ENCODE assay signal across 13 cellular contexts in the genomic region with DNA sequence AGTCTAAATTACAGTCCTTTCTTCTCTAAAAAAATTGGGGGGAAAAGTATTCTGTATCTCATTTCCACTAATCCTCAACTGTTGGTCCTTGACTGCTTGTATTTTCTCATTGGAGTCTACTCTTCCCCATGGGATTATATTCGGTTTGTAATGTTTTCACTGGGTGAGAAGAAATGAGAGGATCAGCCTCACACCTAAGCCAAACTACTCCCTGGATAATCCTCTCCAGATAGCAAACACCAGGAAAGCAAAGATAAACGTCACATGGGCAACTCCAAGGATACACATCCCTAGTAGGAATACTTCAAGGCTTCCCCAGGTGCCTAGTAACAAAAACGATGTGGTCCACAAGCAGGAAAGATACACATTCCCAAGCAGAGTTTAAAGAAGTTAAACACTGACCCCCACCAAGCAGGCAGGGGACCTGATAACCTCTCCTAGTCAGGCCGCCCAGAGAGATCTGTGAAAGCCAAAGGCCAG. TPM values are rescaled to one million over a fixed set of nuclear protein-coding genes. Genes with fewer than 3 reads are reported as not detected.
DNase-seq lines count a peak whose midpoint lies in the region; ATAC-seq and TF ChIP-seq lines count a peak whose summit lies in the region.
"Had no signal": no experiment of that assay in that cellular context is flagged by ENCODE, and none has a peak within 500 bp of the region (broad histone marks: within the 10 kb centered on the region; RNA-seq: fewer than 3 reads in every experiment).

No MANE protein-coding gene starts in this region.

- ATAC-seq in left ventricle myocardium superior = no peak
- ATAC-seq in gastroesophageal sphincter = no peak
- ATAC-seq: A549, GM12878, GM23338 had no signal

- no peak for TF ChIP-seq POLR2A in gastroesophageal sphincter (IDR thresholded peaks at IDR 0.05)

- H3K27me3 ChIP-seq in mesenchymal stem cell (ENCODE audit: control insufficient read depth in 1 of 2, insufficient read depth in 1 of 2, low read length in 2 of 2) (no peaks in the 10 kb centered on the region), gastroesophageal sphincter (no peaks in the 10 kb centered on the region)
- H3K27me3 ChIP-seq: BE2C had no signal

- no peak overlapping the region for H3K4me3 ChIP-seq in mesenchymal stem cell (ENCODE audit: insufficient read depth in 1 of 2, low read depth in 1 of 2, low read length in 2 of 2)
- no peak overlapping the region for H3K4me3 ChIP-seq in gastroesophageal sphincter
- H3K4me3 ChIP-seq: A549, GM12878, GM23338 had no signal

- H3K27ac ChIP-seq in mesenchymal stem cell (ENCODE audit: low read length, poor library complexity, severe bottlenecking) (no peak overlapping the region), gastroesophageal sphincter (no peak overlapping the region)
- H3K27ac ChIP-seq: A549, C4-2B had no signal

- TF ChIP-seq EP300 in gastroesophageal sphincter (IDR thresholded peaks at IDR 0.05) = no peak

- H4K91ac ChIP-seq in mesenchymal stem cell (ENCODE audit: low read length) = no peak overlapping the region

- H3K14ac ChIP-seq in mesenchymal stem cell (ENCODE audit: low read length in 2 of 2) = no peak overlapping the region

- no peak overlapping the region for H3K18ac ChIP-seq in mesenchymal stem cell (ENCODE audit: low read depth in 1 of 2, low read length in 2 of 2)

- 35% methylated on average over 4 of the region's 4 CpGs for WGBS in mesenchymal stem cell
- WGBS in gastroesophageal sphincter (ENCODE audit: low coverage in 1 of 2), 2 donors = 61 to 83% methylated on average over 1 to 3 of the region's 4 CpGs

- no peaks in the 10 kb centered on the region for H3K79me1 ChIP-seq in mesenchymal stem cell (replicated peaks; ENCODE audit: low read length, poor library complexity, severe bottlenecking)

- H2BK5ac ChIP-seq in mesenchymal stem cell (ENCODE audit: low read depth, low read length, poor library complexity, severe bottlenecking) = no peak overlapping the region

- H3K4me1 ChIP-seq in mesenchymal stem cell (ENCODE audit: control insufficient read depth, insufficient read depth, low read depth, low read length) = peaks cover 2% of the 10 kb centered on the region
- no peaks in the 10 kb centered on the region for H3K4me1 ChIP-seq in gastroesophageal sphincter
- H3K4me1 ChIP-seq: A549 had no signal

- H3K4ac ChIP-seq in mesenchymal stem cell (ENCODE audit: low read depth in 1 of 2, low read length in 2 of 2) = no peak overlapping the region

- no peak overlapping the region for H4K8ac ChIP-seq in mesenchymal stem cell (ENCODE audit: low read length)

- no peak overlapping the region for H3K23ac ChIP-seq in mesenchymal stem cell (ENCODE audit: low read length in 2 of 2)

- H3K4me2 ChIP-seq in mesenchymal stem cell (ENCODE audit: low read length, poor library complexity, severe bottlenecking) = no peak overlapping the region
- H3K4me2 ChIP-seq: A549, GM23338 had no signal

- peak overlapping the region; percentile 23 for H2BK15ac ChIP-seq in mesenchymal stem cell (ENCODE audit: low read depth, poor library complexity, severe bottlenecking)

- no peak overlapping the region for H3K9ac ChIP-seq in mesenchymal stem cell (ENCODE audit: low read length)

- H3K36me3 ChIP-seq in mesenchymal stem cell (ENCODE audit: control insufficient read depth in 1 of 2, insufficient read depth in 2 of 2, low read depth in 1 of 2, low read length in 2 of 2) (no peaks in the 10 kb centered on the region), gastroesophageal sphincter (no peaks in the 10 kb centered on the region)
- H3K36me3 ChIP-seq: BE2C had no signal

- H2AK5ac ChIP-seq in mesenchymal stem cell (ENCODE audit: low read length, severe bottlenecking) = no peak overlapping the region

- peak; percentile 20 for DNase-seq in HuH-7 (ENCODE audit: low spot score)
- peak; percentile 76 for DNase-seq in NCI-H82 (lab: John Stamatoyannopoulos, UW)
- DNase-seq in mesenchymal stem cell = no peak
- DNase-seq in NCI-H2196 treated with DMSO at 0.1 percent for 48 hours (lab: John Stamatoyannopoulos, UW; ENCODE audit: unreplicated experiment) = no peak
- DNase-seq in left ventricle myocardium superior = no peak
- DNase-seq: BE2C; CD4-positive, alpha-beta memory T cell; H7 had no signal

- no peak overlapping the region for H2BK120ac ChIP-seq in mesenchymal stem cell (ENCODE audit: low read depth, low read length)

- H3K9me3 ChIP-seq in mesenchymal stem cell (ENCODE audit: control insufficient read depth, low read length) = no peaks in the 10 kb centered on the region
- H3K9me3 ChIP-seq in gastroesophageal sphincter = peaks cover 0 to 6% (median 0%) of the 10 kb centered on the region in 3 donors
- H3K9me3 ChIP-seq: A549, BE2C had no signal

- no peak for TF ChIP-seq CTCF in gastroesophageal sphincter (IDR thresholded peaks at IDR 0.05)

- H2AFZ ChIP-seq in mesenchymal stem cell (ENCODE audit: low read depth, low read length) = no peak overlapping the region
- H2AFZ ChIP-seq: GM23338 had no signal

- H2BK12ac ChIP-seq in mesenchymal stem cell (ENCODE audit: low read length in 2 of 2) = no peak overlapping the region

- intact Hi-C loops in left ventricle myocardium superior (cut with micrococcal nuclease) = no loop called here

RNA-seq across cellular contexts. Expression of gene SOX4, which starts 53.9 kb away (rescaled TPM):
- polyA plus RNA-seq in mesenchymal stem cell (2013, experiment 1 of 2) = 50.2 TPM
- polyA plus RNA-seq in mesenchymal stem cell (2013, experiment 2 of 2) = 50.6 TPM
- total RNA-seq in left ventricle myocardium superior = 10.0 TPM
- total RNA-seq in gastroesophageal sphincter = 1 to 10 TPM; 3.3 to 4.6 (median 4.1) TPM

Comparison
In these comparisons a context has a peak if more than half of its experiments do, and no peak if none do; other contexts are left out.
1. DNase-seq: peak in HuH-7 (single experiment) and NCI-H82 (single experiment); none in mesenchymal stem cell (single experiment), NCI-H2196 treated with DMSO at 0.1 percent for 48 hours (single experiment) and left ventricle myocardium superior (single experiment).